Comparison of ENCODE assay signal across 11 cellular contexts in genomic region chr3:127170794-127171193, GRCh38. TPM values are rescaled to one million over a fixed set of nuclear protein-coding genes. Genes with fewer than 3 reads are reported as not detected.
DNase-seq lines count a peak whose midpoint lies in the region; ATAC-seq and TF ChIP-seq lines count a peak whose summit lies in the region.
"Had no signal": no experiment of that assay in that cellular context is flagged by ENCODE, and none has a peak within 500 bp of the region (broad histone marks: within the 10 kb centered on the region; RNA-seq: fewer than 3 reads in every experiment).

No MANE protein-coding gene starts in this region.

- H3K27me3 ChIP-seq in tibial nerve (peaks cover 0 to 16% of the 10 kb centered on the region in 2 donors), sigmoid colon (peaks cover 0 to 16% (median 12%) of the 10 kb centered on the region in 3 donors)

- H3K9me3 ChIP-seq in tibial nerve (no peaks in the 10 kb centered on the region), sigmoid colon (no peaks in the 10 kb centered on the region)

- H3K27ac ChIP-seq in tibial nerve (no peak overlapping the region), sigmoid colon (no peak overlapping the region)

- H3K4me1 ChIP-seq in tibial nerve, result no peaks in the 10 kb centered on the region
- H3K4me1 ChIP-seq in sigmoid colon, result peaks cover 0 to 8% (median 0%) of the 10 kb centered on the region in 4 donors

- DNase-seq in GM04503 (ENCODE audit: low read depth) (peak; percentile 30), NCI-H2107 (lab: John Stamatoyannopoulos, UW) (peak; percentile 41), cerebellar nuclear complex (lab: John Stamatoyannopoulos, UW) (peak; percentile 38 to 45), non-pigmented ciliary epithelial cell (ENCODE audit: low read depth) (peak; percentile 22), tibial nerve (ENCODE audit: low spot score in 2 of 2) (no peak), sigmoid colon (no peak), GM19240 (ENCODE audit: insufficient read length, low spot score) (no peak)
- DNase-seq: naive thymus-derived CD8-positive, alpha-beta T cell had no signal

- TF ChIP-seq EP300 in tibial nerve (IDR thresholded peaks at IDR 0.05) (no peak), sigmoid colon (IDR thresholded peaks at IDR 0.05) (no peak)

- no peaks in the 10 kb centered on the region for H3K36me3 ChIP-seq in tibial nerve
- H3K36me3 ChIP-seq in sigmoid colon, result no peaks in the 10 kb centered on the region

- 40 to 73% methylated on average over 1 to 5 of the region's 7 CpGs for WGBS in tibial nerve, 2 donors
- 30 to 56% methylated on average over 7 of the region's 7 CpGs for WGBS in sigmoid colon, 2 donors

- TF ChIP-seq CTCF in tibial nerve (IDR thresholded peaks at IDR 0.05), result no peak
- no peak for TF ChIP-seq CTCF in sigmoid colon (IDR thresholded peaks at IDR 0.05)

- ATAC-seq in GM18519 (IDR thresholded peaks at IDR 0.05; ENCODE audit: low FRiP score, unreplicated experiment), result no peak
- ATAC-seq: naive thymus-derived CD8-positive, alpha-beta T cell; Panc1 had no signal

- H3K4me3 ChIP-seq in tibial nerve (no peak overlapping the region), sigmoid colon (no peak overlapping the region)

- intact Hi-C loops in sigmoid colon (cut with DNase I), result no loop called here

- TF ChIP-seq POLR2A in tibial nerve (IDR thresholded peaks at IDR 0.05), result no peak
- no peak for TF ChIP-seq POLR2A in sigmoid colon (IDR thresholded peaks at IDR 0.05)

RNA-seq across cellular contexts. Expression of gene PRR23E, which starts 22.1 kb away (rescaled TPM):
- total RNA-seq in tibial nerve, result not detected
- not detected for total RNA-seq in sigmoid colon
- polyA plus RNA-seq in sigmoid colon, result not detected
- total RNA-seq: endothelial cell of umbilical vein; naive thymus-derived CD8-positive, alpha-beta T cell had no signal
- polyA plus RNA-seq: endothelial cell of umbilical vein; naive thymus-derived CD8-positive, alpha-beta T cell had no signal

Comparison
In these comparisons a context has a peak if more than half of its experiments do, and no peak if none do; other contexts are left out.
1. DNase-seq: peak in GM04503 (single experiment), NCI-H2107 (single experiment), cerebellar nuclear complex (2 of 2) and non-pigmented ciliary epithelial cell (single experiment); none in tibial nerve (0 of 2), sigmoid colon (single experiment) and GM19240 (single experiment).